Comparison of ENCODE assay signal across 7 cellular contexts in genomic region chr17:40287494-40288369, GRCh38. TPM values are rescaled to one million over a fixed set of nuclear protein-coding genes. Genes with fewer than 3 reads are reported as not detected.
DNase-seq lines count a peak whose midpoint lies in the region; ATAC-seq, FAIRE-seq and TF ChIP-seq lines count a peak whose summit lies in the region.

Gene CDC6 (plus strand): TSS chr17:40287879. CDS start chr17:40289421, 1,542 bp downstream.

- H3K36me3 ChIP-seq in astrocyte (ENCODE audit: insufficient read depth, low read length): peaks cover 5% of the 10 kb centered on the region

- H3K9ac ChIP-seq in astrocyte (ENCODE audit: low read length): peak within 1 kb of the TSS; percentile 97

- peak within 1 kb of the TSS; percentile 36 for H2AFZ ChIP-seq in astrocyte (ENCODE audit: low read depth, low read length)

- peak; percentile 98 to 99 for DNase-seq in NCI-H1930 (lab: John Stamatoyannopoulos, UW)
- peak; percentile 99 for DNase-seq in T-helper 2 cell treated with Interferon-gamma antibody and Interleukin-4, amounts not matched to agents 5 μg/mL and 100 μg/mL, for 36 hours (ENCODE audit: low spot score)
- DNase-seq in astrocyte (ENCODE audit: low read depth): peak; percentile 98
- peak; percentile 98 for DNase-seq in hepatic stellate cell (ENCODE audit: low spot score)
- peak; percentile 97 for DNase-seq in renal cortical epithelial cell (ENCODE audit: low read depth)

- FAIRE-seq in astrocyte (lab: Jason Lieb, UNC): no peak

- H3K4me3 Mint-ChIP-seq in T-helper 2 cell treated with Interferon-gamma antibody and Interleukin-4, amounts not matched to agents 5 μg/mL and 100 μg/mL, for 36 hours: peak within 1 kb of the TSS; percentile 96
- H3K4me3 Mint-ChIP-seq in astrocyte (ENCODE audit: unreplicated experiment): peak within 1 kb of the TSS; percentile 94

- peak within 1 kb of the TSS; percentile 87 for H3K27ac ChIP-seq in astrocyte (ENCODE audit: low read depth, low read length)

- peak within 1 kb of the TSS; percentile 93 for H3K4me3 ChIP-seq in astrocyte (ENCODE audit: insufficient read depth, low read depth, low read length)

- H3K79me2 ChIP-seq in astrocyte (ENCODE audit: insufficient read depth, low read length): peaks cover 12% of the 10 kb centered on the region

- no peak for TF ChIP-seq CTCF in astrocyte (IDR thresholded peaks at IDR 0.05; ENCODE audit: insufficient read depth, low read depth, low read length)

- peaks cover 27% of the 10 kb centered on the region for H3K36me3 Mint-ChIP-seq in T-helper 2 cell treated with Interferon-gamma antibody and Interleukin-4, amounts not matched to agents 5 μg/mL and 100 μg/mL, for 36 hours (ENCODE audit: low read depth)
- H3K36me3 Mint-ChIP-seq in astrocyte (ENCODE audit: low read depth, unreplicated experiment): no peaks in the 10 kb centered on the region

- H3K4me1 Mint-ChIP-seq in T-helper 2 cell treated with Interferon-gamma antibody and Interleukin-4, amounts not matched to agents 5 μg/mL and 100 μg/mL, for 36 hours (ENCODE audit: low read depth): peaks cover 40% of the 10 kb centered on the region
- H3K4me1 Mint-ChIP-seq in astrocyte (ENCODE audit: low read depth, unreplicated experiment): peaks cover 29% of the 10 kb centered on the region

- peak within 1 kb of the TSS; percentile 100 for H3K4me2 ChIP-seq in astrocyte (ENCODE audit: low read length)

- no peaks in the 10 kb centered on the region for H3K9me3 ChIP-seq in astrocyte (ENCODE audit: insufficient read depth, low read depth, low read length)

- no peaks in the 10 kb centered on the region for H3K27me3 Mint-ChIP-seq in T-helper 2 cell treated with Interferon-gamma antibody and Interleukin-4, amounts not matched to agents 5 μg/mL and 100 μg/mL, for 36 hours (ENCODE audit: low read depth)
- no peaks in the 10 kb centered on the region for H3K27me3 Mint-ChIP-seq in astrocyte (ENCODE audit: low read depth, unreplicated experiment)

- H3K4me1 ChIP-seq in astrocyte (ENCODE audit: insufficient read depth, low read length): peaks cover 26% of the 10 kb centered on the region

- H3K27me3 ChIP-seq in astrocyte (ENCODE audit: insufficient read depth, low read length): no peaks in the 10 kb centered on the region

- peak within 1 kb of the TSS; percentile 97 for H3K27ac Mint-ChIP-seq in T-helper 2 cell treated with Interferon-gamma antibody and Interleukin-4, amounts not matched to agents 5 μg/mL and 100 μg/mL, for 36 hours
- H3K27ac Mint-ChIP-seq in astrocyte (ENCODE audit: unreplicated experiment): peak within 1 kb of the TSS; percentile 92

- H3K9me3 Mint-ChIP-seq in T-helper 2 cell treated with Interferon-gamma antibody and Interleukin-4, amounts not matched to agents 5 μg/mL and 100 μg/mL, for 36 hours: no peaks in the 10 kb centered on the region
- H3K9me3 Mint-ChIP-seq in astrocyte (ENCODE audit: unreplicated experiment): no peaks in the 10 kb centered on the region

- no peaks in the 10 kb centered on the region for H4K20me1 ChIP-seq in astrocyte (ENCODE audit: insufficient read depth, low read length)

- ATAC-seq in GM18502 (IDR thresholded peaks at IDR 0.05; ENCODE audit: poor library complexity, unreplicated experiment) (peak; percentile 95), HG02970 (IDR thresholded peaks at IDR 0.05; ENCODE audit: low FRiP score, unreplicated experiment) (peak; percentile 97)

RNA-seq across cellular contexts. Expression of gene CDC6, which starts in this region (rescaled TPM):
- total RNA-seq in astrocyte (6.4 and 14.4 TPM in 2 replicates), renal cortical epithelial cell (2.6 and 19.1 TPM in 2 replicates)

Comparison
In these comparisons a context has a peak if more than half of its experiments do, and no peak if none do; other contexts are left out.
1. Peak in every context shown above with its lines: DNase-seq, ATAC-seq, H3K4me3 ChIP-seq and H3K27ac ChIP-seq.